ENCODE assay signal across 25 cellular contexts in genomic region chr14:22813145-22813544, GRCh38. TPM values are rescaled to one million over a fixed set of nuclear protein-coding genes. Genes with fewer than 3 reads are reported as not detected.
A peak's percentile ranks its signal among the peaks of the same experiment; 100 is the strongest.
DNase-seq lines count a peak whose midpoint lies in the region; ATAC-seq and TF ChIP-seq lines count a peak whose summit lies in the region.
"Had no signal": no experiment of that assay in that cellular context is flagged by ENCODE, and none has a peak within 500 bp of the region (broad histone marks: within the 10 kb centered on the region; RNA-seq: fewer than 3 reads in every experiment).

No MANE protein-coding gene starts in this region.

- H3K9me2 ChIP-seq in GM23338 (ENCODE audit: insufficient read depth): no peaks in the 10 kb centered on the region

- no peaks in the 10 kb centered on the region for H3K79me2 ChIP-seq in GM23338 (replicated peaks; ENCODE audit: insufficient read depth)

- H3K36me3 Mint-ChIP-seq in GM23338 (ENCODE audit: low read depth) (no peaks in the 10 kb centered on the region), progenitor cell of endocrine pancreas (ENCODE audit: insufficient read depth) (no peaks in the 10 kb centered on the region)

- H3F3A ChIP-seq in GM23338 (replicated peaks; ENCODE audit: low read depth): 0 out of 2 replicates have a peak, but pooled peaks cover 3% of the 10 kb centered on the region

- no peak for DNase-seq in GM23338 (ENCODE audit: low spot score)
- DNase-seq in epithelial cell of proximal tubule (ENCODE audit: low read depth): no peak
- no peak for DNase-seq in progenitor cell of endocrine pancreas (ENCODE audit: low spot score, unreplicated experiment)
- no peak for DNase-seq in NCI-H524 (lab: John Stamatoyannopoulos, UW)
- DNase-seq: activated CD4-positive, alpha-beta T cell treated with anti-CD3 and anti-CD28 coated beads for 4 hours; activated CD8-positive, alpha-beta T cell treated with anti-CD3 and anti-CD28 coated beads, Interleukin-2, amount 10 ng/mL, durations not matched to agents 7 days and 5 days; activated naive CD4-positive, alpha-beta T cell treated with anti-CD3 and anti-CD28 coated beads for 36 hours; caudate nucleus; cortex of kidney; DMS53; foreskin keratinocyte; heart left ventricle; KBM-7; MM.1S; NCI-H2081; NCI-H345; NCI-H774; SJCRH30; T-helper 9 cell had no signal

- H3K9me3 ChIP-seq in BLaER1: no peaks in the 10 kb centered on the region
- H3K9me3 ChIP-seq: esophagus muscularis mucosa, heart left ventricle, SJCRH30 had no signal

- H3K4me2 ChIP-seq in BLaER1 (0 out of 2 replicates have a peak overlapping the region, but pooled peaks have one; percentile 3), GM23338 (peak overlapping the region; percentile 61; the same call in 1 of the 2 replicates)

- ATAC-seq in GM23338 (peak; percentile 19), HG03342 (IDR thresholded peaks at IDR 0.05; ENCODE audit: unreplicated experiment) (no peak), HG02884 (IDR thresholded peaks at IDR 0.05; ENCODE audit: unreplicated experiment) (no peak)
- ATAC-seq: activated CD8-positive, alpha-beta T cell treated with anti-CD3 and anti-CD28 coated beads, Interleukin-2, amount 10 ng/mL, durations not matched to agents 7 days and 5 days; heart left ventricle had no signal

- H4K20me1 ChIP-seq in BLaER1: no peaks in the 10 kb centered on the region
- no peaks in the 10 kb centered on the region for H4K20me1 ChIP-seq in GM23338 (replicated peaks; ENCODE audit: insufficient read depth)

- H3K27me3 Mint-ChIP-seq in GM23338 (ENCODE audit: insufficient read depth, low read depth, poor library complexity) (peaks cover 6% of the 10 kb centered on the region), progenitor cell of endocrine pancreas (no peaks in the 10 kb centered on the region)

- TF ChIP-seq CTCF in GM23338 (conservative IDR thresholded peaks at IDR 0.05; ENCODE audit: low read depth in 2 of 2) (0 out of 4 replicates have a peak, but pooled peaks of 1 of the 2 experiments have one; percentile 7), epithelial cell of proximal tubule (conservative IDR thresholded peaks at IDR 0.05; ENCODE audit: low read depth, low read length) (no peak), progenitor cell of endocrine pancreas (IDR thresholded peaks at IDR 0.05; ENCODE audit: unreplicated experiment) (no peak)

- H3K9ac ChIP-seq in BLaER1: no peak overlapping the region

- no peak overlapping the region for H3K4me3 Mint-ChIP-seq in GM23338
- no peak overlapping the region for H3K4me3 Mint-ChIP-seq in progenitor cell of endocrine pancreas (ENCODE audit: low read depth)
- H3K4me3 Mint-ChIP-seq: activated CD8-positive, alpha-beta T cell treated with anti-CD3 and anti-CD28 coated beads, Interleukin-2, amount 10 ng/mL, durations not matched to agents 7 days and 5 days; activated naive CD4-positive, alpha-beta T cell treated with anti-CD3 and anti-CD28 coated beads for 36 hours; nephron; stimulated activated naive CD8-positive, alpha-beta T cell treated with anti-CD3 and anti-CD28 coated beads, Interleukin-15, Interleukin-2, amounts not matched to agents 100 ng/mL and 50 ng/mL, for 24 hours had no signal

- H3K27ac Mint-ChIP-seq in GM23338 (no peak overlapping the region), progenitor cell of endocrine pancreas (peak overlapping the region; percentile 64)
- H3K27ac Mint-ChIP-seq: activated CD8-positive, alpha-beta T cell treated with anti-CD3 and anti-CD28 coated beads, Interleukin-2, amount 10 ng/mL, durations not matched to agents 7 days and 5 days; activated naive CD4-positive, alpha-beta T cell treated with anti-CD3 and anti-CD28 coated beads for 36 hours; stimulated activated naive CD8-positive, alpha-beta T cell treated with anti-CD3 and anti-CD28 coated beads, Interleukin-15, Interleukin-2, amounts not matched to agents 100 ng/mL and 50 ng/mL, for 24 hours had no signal

- H3K4me3 ChIP-seq in BLaER1 (no peak overlapping the region), GM23338 (no peak overlapping the region), epithelial cell of proximal tubule (ENCODE audit: low read depth, low read length) (peak overlapping the region; percentile 25)
- H3K4me3 ChIP-seq: esophagus muscularis mucosa, SJCRH30 had no signal

- no peak overlapping the region for H3K27ac ChIP-seq in BLaER1
- no peak overlapping the region for H3K27ac ChIP-seq in GM23338 (ENCODE audit: low read depth)
- H3K27ac ChIP-seq: esophagus muscularis mucosa, foreskin keratinocyte, SJCRH30 had no signal

- no peaks in the 10 kb centered on the region for H3K27me3 ChIP-seq in BLaER1
- no peaks in the 10 kb centered on the region for H3K27me3 ChIP-seq in GM23338 (ENCODE audit: insufficient read depth)
- H3K27me3 ChIP-seq: esophagus muscularis mucosa, foreskin keratinocyte, heart left ventricle, SJCRH30 had no signal

- no peak overlapping the region for H2AFZ ChIP-seq in GM23338

- no peaks in the 10 kb centered on the region for H3K36me3 ChIP-seq in BLaER1
- H3K36me3 ChIP-seq in GM23338 (ENCODE audit: insufficient read depth): no peaks in the 10 kb centered on the region
- H3K36me3 ChIP-seq: esophagus muscularis mucosa, heart left ventricle had no signal

- H3K4me1 Mint-ChIP-seq in GM23338 (peaks cover 30% of the 10 kb centered on the region), progenitor cell of endocrine pancreas (ENCODE audit: low read depth) (peaks cover 20% of the 10 kb centered on the region)

- no peaks in the 10 kb centered on the region for H3K9me3 Mint-ChIP-seq in GM23338
- no peaks in the 10 kb centered on the region for H3K9me3 Mint-ChIP-seq in progenitor cell of endocrine pancreas (ENCODE audit: low read depth)
- H3K9me3 Mint-ChIP-seq: activated naive CD4-positive, alpha-beta T cell treated with anti-CD3 and anti-CD28 coated beads for 36 hours; nephron; stimulated activated naive CD8-positive, alpha-beta T cell treated with anti-CD3 and anti-CD28 coated beads, Interleukin-15, Interleukin-2, amounts not matched to agents 100 ng/mL and 50 ng/mL, for 24 hours had no signal

- H3K4me1 ChIP-seq in BLaER1 (peaks cover 48% of the 10 kb centered on the region), GM23338 (ENCODE audit: insufficient read depth) (peaks cover 22% of the 10 kb centered on the region)
- H3K4me1 ChIP-seq: foreskin keratinocyte had no signal

TF ChIP-seq in GM23338, 12 proteins besides CTCF, POLR2A, EP300 and RAD21:
- TF ChIP-seq ZNF114 (CRISPR knock-in tag; IDR thresholded peaks at IDR 0.05) (no peak), EZH2phosphoT487 (IDR thresholded peaks at IDR 0.05; ENCODE audit: unreplicated experiment) (no peak), ZNF331 (CRISPR knock-in tag; IDR thresholded peaks at IDR 0.05; ENCODE audit: low read depth) (no peak), JUNB (IDR thresholded peaks at IDR 0.05; ENCODE audit: unreplicated experiment) (no peak), REST (IDR thresholded peaks at IDR 0.05; ENCODE audit: unreplicated experiment) (no peak)

RNA-seq across cellular contexts. Expression of gene SLC7A7, which starts 2.1 kb away (rescaled TPM):
- 3.6 and 6.1 TPM in 2 replicates for total RNA-seq in GM23338 (2014; rRNA removed; shearing (Covaris generic))
- polyA plus RNA-seq in GM23338 (2016; fragmentation: Nextera tagmentation; extraction: Ambion mirVana): 2.7 and 4.1 TPM in 2 replicates
- 3.5 and 5.6 TPM in 2 replicates for total RNA-seq in epithelial cell of proximal tubule
- 6.7 and 7.7 TPM in 2 replicates for total RNA-seq in progenitor cell of endocrine pancreas

RNA-seq across cellular contexts. Expression of gene MRPL52, which starts 16.5 kb away (rescaled TPM):
- total RNA-seq in GM23338 (2014; rRNA removed; shearing (Covaris generic)): 131 and 138 TPM in 2 replicates
- polyA plus RNA-seq in GM23338 (2016; fragmentation: Nextera tagmentation; extraction: Ambion mirVana): 617 and 691 TPM in 2 replicates
- total RNA-seq in epithelial cell of proximal tubule: 160 and 224 TPM in 2 replicates
- total RNA-seq in progenitor cell of endocrine pancreas: 113 and 121 TPM in 2 replicates

RNA-seq across cellular contexts. Expression of gene MMP14, which starts 23.2 kb away (rescaled TPM):
- 48.9 and 56.4 TPM in 2 replicates for total RNA-seq in GM23338 (2014; rRNA removed; shearing (Covaris generic))
- 6.5 and 7.0 TPM in 2 replicates for polyA plus RNA-seq in GM23338 (2016; fragmentation: Nextera tagmentation; extraction: Ambion mirVana)
- 224 and 227 TPM in 2 replicates for total RNA-seq in epithelial cell of proximal tubule
- 198 and 209 TPM in 2 replicates for total RNA-seq in progenitor cell of endocrine pancreas

RNA-seq across cellular contexts. Expression of gene OXA1L, which starts 46.7 kb away (rescaled TPM):
- 89.9 and 91.7 TPM in 2 replicates for total RNA-seq in GM23338 (2014; rRNA removed; shearing (Covaris generic))
- polyA plus RNA-seq in GM23338 (2016; fragmentation: Nextera tagmentation; extraction: Ambion mirVana): 57.6 and 61.7 TPM in 2 replicates
- 99.2 and 109 TPM in 2 replicates for total RNA-seq in epithelial cell of proximal tubule
- total RNA-seq in progenitor cell of endocrine pancreas: 114 and 122 TPM in 2 replicates

RNA-seq across cellular contexts. Expression of gene LRP10, which starts 58.4 kb away (rescaled TPM):
- total RNA-seq in GM23338 (2014; rRNA removed; shearing (Covaris generic)): 16.5 and 18.1 TPM in 2 replicates
- 5.4 and 6.4 TPM in 2 replicates for polyA plus RNA-seq in GM23338 (2016; fragmentation: Nextera tagmentation; extraction: Ambion mirVana)
- total RNA-seq in epithelial cell of proximal tubule (82.5 and 102 TPM in 2 replicates), progenitor cell of endocrine pancreas (39.8 and 43.1 TPM in 2 replicates)
